Comparison of ENCODE assay signal across 26 cellular contexts in genomic region chr14:43956741-43957140, GRCh38.
DNase-seq lines count a peak whose midpoint lies in the region; ATAC-seq, FAIRE-seq and TF ChIP-seq lines count a peak whose summit lies in the region.
"Had no signal": no experiment of that assay in that cellular context is flagged by ENCODE, and none has a peak within 500 bp of the region (broad histone marks: within the 10 kb centered on the region; RNA-seq: fewer than 3 reads in every experiment).

No MANE protein-coding gene starts in this region.

- 90 to 92% methylated on average over 4 to 5 of the region's 5 CpGs for WGBS in gastroesophageal sphincter (ENCODE audit: low coverage in 1 of 2), 2 donors

- H3K4me2 ChIP-seq in osteoblast (ENCODE audit: insufficient read depth, low read length): no peak overlapping the region
- H3K4me2 ChIP-seq: BLaER1 had no signal

- H4K20me1 ChIP-seq in osteoblast (ENCODE audit: insufficient read depth, low read length): no peaks in the 10 kb centered on the region
- H4K20me1 ChIP-seq: BLaER1 had no signal

- H3K36me3 ChIP-seq in osteoblast (ENCODE audit: insufficient read depth, low read length): no peaks in the 10 kb centered on the region
- H3K36me3 ChIP-seq in gastroesophageal sphincter: no peaks in the 10 kb centered on the region
- H3K36me3 ChIP-seq: BE2C, BLaER1 had no signal

- ATAC-seq in gastroesophageal sphincter: no peak
- ATAC-seq: GM12878 had no signal

- in situ Hi-C loops in SK-MEL-5 (cut with HindIII; ENCODE audit: low pct_unique_long_range_greater_than_20kb, low sequenced_read_pairs): no loop called here

- TF ChIP-seq CTCF in osteoblast (IDR thresholded peaks at IDR 0.05; ENCODE audit: extremely low read depth, low read depth, low read length): no peak
- no peak for TF ChIP-seq CTCF in gastroesophageal sphincter (IDR thresholded peaks at IDR 0.05)

- H3K4me1 ChIP-seq in osteoblast (ENCODE audit: insufficient read depth, low read length) (no peaks in the 10 kb centered on the region), gastroesophageal sphincter (no peaks in the 10 kb centered on the region)
- H3K4me1 ChIP-seq: BE2C, BLaER1 had no signal

- no peak for FAIRE-seq in HTR-8/SVneo (lab: Jason Lieb, UNC)
- FAIRE-seq: A204.1, GM12878, GM12892, GM18507 had no signal

- no peaks in the 10 kb centered on the region for H3K79me2 ChIP-seq in osteoblast (ENCODE audit: insufficient read depth, low read length)

- H3K4me3 ChIP-seq in osteoblast (ENCODE audit: insufficient read depth, low read length) (no peak overlapping the region), gastroesophageal sphincter (no peak overlapping the region)
- H3K4me3 ChIP-seq: BLaER1, GM12878 had no signal

- TF ChIP-seq POLR2A in gastroesophageal sphincter (IDR thresholded peaks at IDR 0.05): no peak

- no peaks in the 10 kb centered on the region for H3K27me3 ChIP-seq in osteoblast (ENCODE audit: insufficient read depth, low read length)
- H3K27me3 ChIP-seq in gastroesophageal sphincter: no peaks in the 10 kb centered on the region
- H3K27me3 ChIP-seq: BE2C, BLaER1 had no signal

- H2AFZ ChIP-seq in osteoblast (ENCODE audit: low read length): no peak overlapping the region

- peak; percentile 21 for DNase-seq in MV-4-11 (lab: John Stamatoyannopoulos, UW)
- peak; percentile 93 for DNase-seq in SK-MEL-5 (ENCODE audit: low read depth, low spot score)
- peak; percentile 9 for DNase-seq in osteoblast (ENCODE audit: insufficient read length, low spot score, missing footprints)
- no peak for DNase-seq in HTR-8/SVneo (ENCODE audit: insufficient read length, low spot score)
- no peak for DNase-seq in SIG-M5 treated with dmso at 0.1 percent for 504 hours (lab: John Stamatoyannopoulos, UW; ENCODE audit: unreplicated experiment)
- DNase-seq: 8988T; ACHN; BE2C; C1 segment of cervical spinal cord; CD4-positive, alpha-beta memory T cell; CD4-positive, CD25-positive, alpha-beta regulatory T cell; CD8-positive, alpha-beta memory T cell; COR-L47; DMS 273 treated with DMSO at 0.1 percent for 48 hours; DMS153; DMS53; DMS79; DND-41; EL; GDM1 had no signal

- no peak for TF ChIP-seq EP300 in gastroesophageal sphincter (IDR thresholded peaks at IDR 0.05)

- peaks cover 5% of the 10 kb centered on the region for H3K9me3 ChIP-seq in osteoblast (ENCODE audit: low read depth, low read length)
- no peaks in the 10 kb centered on the region for H3K9me3 ChIP-seq in gastroesophageal sphincter
- H3K9me3 ChIP-seq: BE2C, BLaER1 had no signal

- H3K27ac ChIP-seq in osteoblast (ENCODE audit: low read depth, low read length) (no peak overlapping the region), gastroesophageal sphincter (no peak overlapping the region)
- H3K27ac ChIP-seq: BLaER1 had no signal

Comparison
In these comparisons a context has a peak if more than half of its experiments do, and no peak if none do; other contexts are left out.
1. DNase-seq: peak in MV-4-11 (single experiment), SK-MEL-5 (single experiment) and osteoblast (single experiment); none in HTR-8/SVneo (single experiment) and SIG-M5 treated with dmso at 0.1 percent for 504 hours (single experiment).